24 cellular contexts compared by ENCODE assay signal in genomic region chr1:114272593-114272992, GRCh38.
"Had no signal": no experiment of that assay in that cellular context is flagged by ENCODE, and none has a peak within 500 bp of the region (broad histone marks: within the 10 kb centered on the region; RNA-seq: fewer than 3 reads in every experiment).

No MANE protein-coding gene starts in this region.

- DNase-seq: activated CD4-positive, alpha-beta memory T cell treated with anti-CD3 and anti-CD28 coated beads, Interleukin-2, amount 10 ng/mL, durations not matched to agents 7 days and 5 days; activated CD4-positive, alpha-beta T cell treated with anti-CD3 and anti-CD28 coated beads for 1 hour; activated CD4-positive, alpha-beta T cell treated with anti-CD3 and anti-CD28 coated beads for 4 hours; activated CD4-positive, alpha-beta T cell treated with anti-CD3 and anti-CD28 coated beads, Interleukin-2, amount 10 ng/mL, durations not matched to agents 7 days and 5 days; activated CD4-positive, alpha-beta T cell treated with anti-CD3 and anti-CD28 coated beads, Interleukin-2, amount 50 U/mL, for 4 hours; activated CD4-positive, CD25-positive, alpha-beta regulatory T cell; activated CD8-positive, alpha-beta memory T cell treated with anti-CD3 and anti-CD28 coated beads, Interleukin-2, amount 50 U/mL, for 48 hours; activated effector memory CD4-positive, alpha-beta T cell treated with Interleukin-2 at 50 U/mL for 16 hours; activated gamma-delta T cell treated with Interleukin-2 at 50 U/mL for 16 hours; activated naive CD4-positive, alpha-beta T cell treated with anti-CD3 and anti-CD28 coated beads, Interleukin-2, amount 50 U/mL, for 16 hours; activated naive CD4-positive, alpha-beta T cell treated with Interleukin-2 at 50 U/mL for 16 hours; activated T-cell treated with anti-CD3 and anti-CD28 coated beads for 4 hours; activated T-cell treated with anti-CD3 and anti-CD28 coated beads, Interleukin-2, amount 50 U/mL, for 24 hours; amniotic stem cell; anterior cingulate cortex; brain microvascular endothelial cell; cortex of kidney; dermis blood vessel endothelial cell; effector CD8-positive, alpha-beta T cell; foreskin fibroblast; head of caudate nucleus; T-helper 2 cell had no signal

- H3K27ac ChIP-seq: brain microvascular endothelial cell, epithelial cell of prostate had no signal

- H3K36me3 ChIP-seq: brain microvascular endothelial cell had no signal

- ATAC-seq: activated T-helper 17 cell treated with anti-CD3 and anti-CD28 coated beads, Interleukin-2, amount 50 U/mL, for 72 hours had no signal
